Comparison of ENCODE assay signal across 25 cellular contexts in the genomic region with DNA sequence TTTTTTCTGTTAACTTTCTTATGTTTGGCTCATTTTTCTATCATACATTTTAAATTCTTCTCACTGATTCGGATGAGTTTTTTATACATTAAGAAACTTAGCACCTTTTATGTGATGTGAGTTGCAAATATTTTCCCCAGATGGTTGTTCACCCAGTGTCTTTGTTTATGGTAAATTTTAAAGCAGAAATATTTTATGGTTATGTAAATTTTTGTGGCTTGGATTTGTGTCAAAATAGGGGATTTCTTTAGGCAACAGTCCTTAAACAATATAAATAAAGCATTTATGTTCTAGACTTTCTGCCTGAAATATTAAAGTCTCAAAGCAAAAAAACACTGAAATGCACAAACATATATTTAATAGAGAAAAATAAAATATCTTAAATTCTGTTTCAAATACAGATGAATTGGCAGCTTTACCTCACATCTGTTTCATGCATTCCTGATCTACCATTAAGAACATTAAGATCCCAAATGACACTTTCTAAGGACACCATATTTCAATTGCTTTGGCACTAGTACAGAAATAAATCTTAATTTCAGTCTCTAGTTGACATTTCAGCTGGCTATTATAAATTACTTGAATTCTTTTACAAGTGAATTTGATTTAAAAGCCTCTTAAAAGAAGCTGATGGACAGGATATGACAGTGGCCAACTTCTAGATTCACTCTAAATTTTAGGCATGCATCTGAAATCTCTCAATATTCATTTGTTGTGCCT.
DNase-seq lines count a peak whose midpoint lies in the region; FAIRE-seq and TF ChIP-seq lines count a peak whose summit lies in the region.
"Had no signal": no experiment of that assay in that cellular context is flagged by ENCODE, and none has a peak within 500 bp of the region (broad histone marks: within the 10 kb centered on the region; RNA-seq: fewer than 3 reads in every experiment).

No MANE protein-coding gene starts in this region.

- in situ Hi-C loops in mammary epithelial cell (cut with MboI; ENCODE audit: low sequenced_read_pairs in 2 of 2) = no loop called here

- H2AFZ ChIP-seq in mammary epithelial cell (ENCODE audit: low read depth, low read length) = no peak overlapping the region
- H2AFZ ChIP-seq: GM23248 had no signal

- H3K36me3 Mint-ChIP-seq in MCF 10A (ENCODE audit: insufficient read depth, unreplicated experiment) = no peaks in the 10 kb centered on the region
- H3K36me3 Mint-ChIP-seq: CD4-positive, CD25-positive, alpha-beta regulatory T cell; CD8-positive, alpha-beta T cell had no signal

- H3K4me2 ChIP-seq in mammary epithelial cell (ENCODE audit: insufficient read depth, low read depth, low read length) = no peak overlapping the region
- H3K4me2 ChIP-seq: A549, BLaER1 had no signal

- peaks cover 14% of the 10 kb centered on the region for H3K4me1 Mint-ChIP-seq in MCF 10A (ENCODE audit: insufficient read depth, unreplicated experiment)
- H3K4me1 Mint-ChIP-seq: CD4-positive, CD25-positive, alpha-beta regulatory T cell had no signal

- no peaks in the 10 kb centered on the region for H3K9me3 Mint-ChIP-seq in MCF 10A (ENCODE audit: unreplicated experiment)
- H3K9me3 Mint-ChIP-seq: CD8-positive, alpha-beta T cell had no signal

- no peak overlapping the region for H3K9ac ChIP-seq in mammary epithelial cell (ENCODE audit: insufficient read depth, low read length)
- no peak overlapping the region for H3K9ac ChIP-seq in SK-N-MC (ENCODE audit: insufficient read length)
- H3K9ac ChIP-seq: BLaER1, GM23248 had no signal

- H3K4me3 Mint-ChIP-seq in MCF 10A (ENCODE audit: unreplicated experiment) = no peak overlapping the region
- H3K4me3 Mint-ChIP-seq: CD4-positive, CD25-positive, alpha-beta regulatory T cell; CD8-positive, alpha-beta T cell had no signal

- H3K27me3 ChIP-seq in mammary epithelial cell (ENCODE audit: insufficient read depth, low read length) = no peaks in the 10 kb centered on the region
- H3K27me3 ChIP-seq: BLaER1 had no signal

- BruUV-seq in MCF 10A (replicated peaks; lab: Mats Ljungman, UMichigan) (no TSS peak), mammary epithelial cell (replicated peaks; lab: Mats Ljungman, UMichigan) (no TSS peak)

- intact Hi-C loops in MCF 10A (cut with micrococcal nuclease) = no loop called here
- intact Hi-C loops in mammary epithelial cell (cut with micrococcal nuclease) = no loop called here

- POLR2A ChIA-PET in MCF 10A (lab: Yijun Ruan, JAX) = no interaction called here

- peak; percentile 46 for FAIRE-seq in endometrium (lab: Jason Lieb, UNC)
- FAIRE-seq: A549, D721Med, GM12878, GM19239, H1 had no signal

- H3K27ac ChIP-seq in mammary epithelial cell (ENCODE audit: insufficient read depth, low read depth, low read length) (no peak overlapping the region), SK-N-MC (peak overlapping the region; percentile 83)
- H3K27ac ChIP-seq: A549, BLaER1, C4-2B, GM23248 had no signal

- peak overlapping the region; percentile 66 for H3K27ac Mint-ChIP-seq in MCF 10A (ENCODE audit: low read depth, unreplicated experiment)
- H3K27ac Mint-ChIP-seq: CD4-positive, CD25-positive, alpha-beta regulatory T cell; CD8-positive, alpha-beta T cell had no signal

- H3K27me3 Mint-ChIP-seq in MCF 10A (ENCODE audit: insufficient read depth, unreplicated experiment) = no peaks in the 10 kb centered on the region
- H3K27me3 Mint-ChIP-seq: CD4-positive, CD25-positive, alpha-beta regulatory T cell had no signal

- WGBS in mammary epithelial cell (ENCODE audit: low coverage, missing lambda C conversion rate) = 7% methylated on average over 1 of the region's 1 CpG

- H3K4me3 ChIP-seq in mammary epithelial cell (replicated peaks in 1 of 3; ENCODE audit: insufficient read depth in 1 of 3, low read depth in 2 of 3, low read length in 3 of 3) (no peak overlapping the region), SK-N-MC (peak overlapping the region; percentile 59)
- H3K4me3 ChIP-seq: A549, BLaER1, GM12878, GM23248 had no signal

- H4K20me1 ChIP-seq in mammary epithelial cell (ENCODE audit: insufficient read depth, low read length) = no peaks in the 10 kb centered on the region
- H4K20me1 ChIP-seq: BLaER1 had no signal

- no peaks in the 10 kb centered on the region for H3K9me3 ChIP-seq in mammary epithelial cell (replicated peaks; ENCODE audit: insufficient read depth, low read length)
- no peaks in the 10 kb centered on the region; the same call in 1 of the 2 replicates for H3K9me3 ChIP-seq in SK-N-MC (ENCODE audit: low read depth, low read length)
- H3K9me3 ChIP-seq: A549, BLaER1, Caco-2 had no signal

- dilution Hi-C loops in mammary epithelial cell (cut with HindIII; ENCODE audit: low sequenced_read_pairs) = no loop called here

- H3K36me3 ChIP-seq in mammary epithelial cell (ENCODE audit: insufficient read depth, low read length) = no peaks in the 10 kb centered on the region
- H3K36me3 ChIP-seq in SK-N-MC (ENCODE audit: insufficient read depth, low read length) = peaks cover 9% of the 10 kb centered on the region; the same call in 1 of the 2 replicates
- H3K36me3 ChIP-seq: BLaER1 had no signal

- no peaks in the 10 kb centered on the region for H3K4me1 ChIP-seq in mammary epithelial cell (ENCODE audit: insufficient read depth, low read length)
- H3K4me1 ChIP-seq: A549, Caco-2 had no signal

- CTCF ChIA-PET in MCF 10A (lab: Yijun Ruan, JAX) (no interaction called here), mammary epithelial cell (lab: Charles Lee; ENCODE audit: low non-redundant PET) (no interaction called here)

- peak; percentile 8 for DNase-seq in MCF 10A (ENCODE audit: unreplicated experiment)
- DNase-seq in mammary epithelial cell = no peak
- DNase-seq in SK-N-MC (ENCODE audit: low read depth, low spot score) = peak; percentile 76
- no peak for DNase-seq in D341Med (ENCODE audit: low spot score)
- DNase-seq in ecto neural progenitor cell (ENCODE audit: low spot score) = no peak
- DNase-seq in NCI-H1436 (lab: John Stamatoyannopoulos, UW) = no peak
- DNase-seq: 8988T; Caco-2; CD4-positive, CD25-positive, alpha-beta regulatory T cell; CD8-positive, alpha-beta T cell; DMS 273 treated with DMSO at 0.1 percent for 48 hours; DMS79; EL; GDM1; GM23248; H7; HCEC 1CT had no signal

- TF ChIP-seq CTCF in MCF 10A (IDR thresholded peaks at IDR 0.05; ENCODE audit: unreplicated experiment) (no peak), mammary epithelial cell (conservative IDR thresholded peaks at IDR 0.05 in 1 of 2, IDR thresholded peaks at IDR 0.05 in 1 of 2; ENCODE audit: extremely low read depth in 1 of 2, insufficient read depth in 1 of 2, low read depth in 1 of 2, low read length in 2 of 2) (no peak)

- H3K79me2 ChIP-seq in mammary epithelial cell (ENCODE audit: insufficient read depth, low read length) = no peaks in the 10 kb centered on the region

Comparison
In these comparisons a context has a peak if more than half of its experiments do, and no peak if none do; other contexts are left out.
1. DNase-seq: peak in MCF 10A (single experiment) and SK-N-MC (single experiment); none in mammary epithelial cell (single experiment), D341Med (single experiment), ecto neural progenitor cell (single experiment) and NCI-H1436 (single experiment).